ENCODE assay signal across 27 cellular contexts in the genomic region with DNA sequence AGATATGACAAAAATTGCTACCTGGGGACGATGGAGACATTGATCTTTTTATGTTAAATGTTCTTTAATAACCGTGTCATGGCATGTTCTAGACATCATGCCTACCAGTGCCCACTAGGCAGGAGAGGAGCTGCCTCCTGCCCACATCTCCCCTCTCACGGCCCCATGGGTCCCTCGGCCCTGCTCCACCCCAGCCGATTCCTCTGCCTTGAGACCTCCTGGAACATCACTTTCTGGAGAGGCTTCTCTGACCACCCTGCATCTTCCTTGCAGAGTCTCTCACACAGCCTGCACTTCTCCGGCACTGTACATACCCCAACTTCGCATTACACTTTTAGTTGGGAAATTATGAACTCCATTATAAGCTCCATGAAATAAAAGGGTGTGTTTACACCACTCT. TPM values are rescaled to one million over a fixed set of nuclear protein-coding genes. Genes with fewer than 3 reads are reported as not detected.
DNase-seq lines count a peak whose midpoint lies in the region; ATAC-seq, FAIRE-seq and TF ChIP-seq lines count a peak whose summit lies in the region.
"Had no signal": no experiment of that assay in that cellular context is flagged by ENCODE, and none has a peak within 500 bp of the region (broad histone marks: within the 10 kb centered on the region; RNA-seq: fewer than 3 reads in every experiment).

No MANE protein-coding gene starts in this region.

- H3K4me3 Mint-ChIP-seq in brain (no peak overlapping the region), osteocyte (ENCODE audit: unreplicated experiment) (no peak overlapping the region)
- no peak overlapping the region for H3K4me3 Mint-ChIP-seq in stimulated activated naive B cell treated with anti-CD40 and anti-IgM and Interleukin-4, amounts not matched to agents 10 μg/mL and 1 μg/mL and 100 μg/mL, for 72 hours
- H3K4me3 Mint-ChIP-seq: CD14-positive monocyte; CD4-positive, alpha-beta memory T cell; CD8-positive, alpha-beta memory T cell had no signal

- H4K91ac ChIP-seq in H1 (replicated peaks; ENCODE audit: insufficient read length, low read length): no peak overlapping the region

- no peak overlapping the region for H3K27ac ChIP-seq in H1 (ENCODE audit: low read depth, low read length)
- H3K27ac ChIP-seq: BLaER1 had no signal

- no peak overlapping the region for H3K23ac ChIP-seq in H1 (ENCODE audit: insufficient read length)

- peaks cover 4% of the 10 kb centered on the region; the same call in 1 of the 2 replicates for H3K23me2 ChIP-seq in H1 (ENCODE audit: low read depth, low read length)

- H3K79me1 ChIP-seq in H1 (ENCODE audit: low read depth, low read length): no peaks in the 10 kb centered on the region

- H4K5ac ChIP-seq in H1 (ENCODE audit: insufficient read length, low read depth, low read length): no peak overlapping the region

- WGBS in H1 (ENCODE audit: extremely low coverage in 1 of 2, insufficient coverage in 1 of 2, insufficient read length in 1 of 2, insufficient replicate concordance in 2 of 2, low coverage in 1 of 2, low lambda C conversion rate in 2 of 2, missing lambda C conversion rate in 1 of 2), 2 experiments: 80% methylated on average over 7 of the region's 7 CpGs; no CpG with 5 or more reads in 1 of the 2 experiments

- peaks cover 0 to 8% (median 8%) of the 10 kb centered on the region in 5 experiments for H3K9me3 Mint-ChIP-seq in brain
- H3K9me3 Mint-ChIP-seq in osteocyte (ENCODE audit: unreplicated experiment): peaks cover under 1% of the 10 kb centered on the region
- H3K9me3 Mint-ChIP-seq in stimulated activated naive B cell treated with anti-CD40 and anti-IgM and Interleukin-4, amounts not matched to agents 10 μg/mL and 1 μg/mL and 100 μg/mL, for 72 hours: peaks cover 4 to 6% of the 10 kb centered on the region in 2 donors

- no peak for FAIRE-seq in H1 (lab: Jason Lieb, UNC)
- FAIRE-seq: A204.1, GM12892, GM18507 had no signal

- H2BK120ac ChIP-seq in H1 (replicated peaks; ENCODE audit: low read depth, low read length): no peak overlapping the region

- H2BK15ac ChIP-seq in H1 (ENCODE audit: low read length): no peak overlapping the region

- H3K4ac ChIP-seq in H1 (replicated peaks; ENCODE audit: insufficient read length, low read depth, low read length): peak overlapping the region; percentile 25

- no peak overlapping the region for H2AFZ ChIP-seq in H1 (ENCODE audit: low read length)

- H2AK5ac ChIP-seq in H1 (ENCODE audit: low read depth, low read length): no peak overlapping the region

- H3K79me2 ChIP-seq in H1 (ENCODE audit: control insufficient read depth in 1 of 2, insufficient read depth in 2 of 2, low read length in 2 of 2): no peaks in the 10 kb centered on the region

- H4K8ac ChIP-seq in H1 (ENCODE audit: extremely low read depth, insufficient read depth, low read length): no peak overlapping the region

- no peak overlapping the region for H2BK20ac ChIP-seq in H1 (ENCODE audit: low read length)

- no peak for TF ChIP-seq EP300 in H1 (IDR thresholded peaks at IDR 0.05; ENCODE audit: borderline replicate concordance in 1 of 2, low read depth in 2 of 2, low read length in 2 of 2)

- no peak for TF ChIP-seq RAD21 in H1 (IDR thresholded peaks at IDR 0.05 in 1 of 2, conservative IDR thresholded peaks at IDR 0.05 in 1 of 2; ENCODE audit: low read depth in 2 of 2, low read length in 2 of 2)

- H3K27me3 Mint-ChIP-seq in brain (no peaks in the 10 kb centered on the region), osteocyte (ENCODE audit: unreplicated experiment) (peaks cover 5% of the 10 kb centered on the region)
- H3K27me3 Mint-ChIP-seq in stimulated activated naive B cell treated with anti-CD40 and anti-IgM and Interleukin-4, amounts not matched to agents 10 μg/mL and 1 μg/mL and 100 μg/mL, for 72 hours: peaks cover 16 to 18% of the 10 kb centered on the region in 2 donors

- DNase-seq in H1 (ENCODE audit: low read depth in 1 of 2, low spot score in 2 of 2) (no peak), osteocyte (ENCODE audit: extremely low spot score, unreplicated experiment) (peak; percentile 53), sciatic nerve (ENCODE audit: low spot score) (no peak)
- DNase-seq in stimulated activated naive B cell treated with anti-CD40 and anti-IgM and Interleukin-4, amounts not matched to agents 10 μg/mL and 1 μg/mL and 100 μg/mL, for 72 hours: no peak
- DNase-seq: 8988T; ACHN; BE2C; C1 segment of cervical spinal cord; CD4-positive, alpha-beta memory T cell; CD4-positive, CD25-positive, alpha-beta regulatory T cell; CD8-positive, alpha-beta memory T cell; COR-L47; DMS 273 treated with DMSO at 0.1 percent for 48 hours; DMS153; DMS53; DMS79; DND-41; EL; GDM1 had no signal

- no peaks in the 10 kb centered on the region for H4K20me1 ChIP-seq in H1 (replicated peaks in 1 of 2; ENCODE audit: control insufficient read depth in 1 of 2, insufficient read depth in 2 of 2, low read length in 2 of 2)
- H4K20me1 ChIP-seq: BLaER1 had no signal

- H3K27ac Mint-ChIP-seq in brain (peak overlapping the region; percentile 2 to 86 (median 82)), osteocyte (ENCODE audit: unreplicated experiment) (no peak overlapping the region)
- no peak overlapping the region for H3K27ac Mint-ChIP-seq in stimulated activated naive B cell treated with anti-CD40 and anti-IgM and Interleukin-4, amounts not matched to agents 10 μg/mL and 1 μg/mL and 100 μg/mL, for 72 hours
- H3K27ac Mint-ChIP-seq: CD4-positive, alpha-beta memory T cell; CD4-positive, CD25-positive, alpha-beta regulatory T cell had no signal

- no peak overlapping the region for H2BK12ac ChIP-seq in H1 (ENCODE audit: low read depth, low read length)

- H3K18ac ChIP-seq in H1 (ENCODE audit: extremely low read depth, low read length): no peak overlapping the region

- H3K36me3 ChIP-seq in H1 (ENCODE audit: control insufficient read depth in 2 of 4, insufficient read depth in 4 of 4, low read length in 3 of 4): no peaks in the 10 kb centered on the region
- H3K36me3 ChIP-seq: BE2C, BLaER1 had no signal

- H3K56ac ChIP-seq in H1 (replicated peaks; ENCODE audit: insufficient read length, low read depth, low read length): no peak overlapping the region

- no peak for TF ChIP-seq POLR2A in H1 (IDR thresholded peaks at IDR 0.05; ENCODE audit: control extremely low read depth in 1 of 2, low read depth in 2 of 2, low read length in 2 of 2)

- CTCF ChIA-PET in H1 (lab: Charles Lee; ENCODE audit: partially characterized antibody): interaction anchor here (0.5 to 3.3 kb wide), 6 partner anchors 10 to 82 kb away, joined by 3 to 23 read pairs (median 6); no protein-coding TSS in a partner anchor

- H3K9ac ChIP-seq in H1 (replicated peaks in 1 of 4; ENCODE audit: extremely low read depth in 1 of 4, low read depth in 3 of 4, low read length in 3 of 4): no peak overlapping the region
- H3K9ac ChIP-seq: BLaER1 had no signal

- H3K4me1 ChIP-seq in H1 (replicated peaks in 1 of 4; ENCODE audit: control insufficient read depth in 3 of 4, insufficient read depth in 4 of 4, low read length in 3 of 4): peaks cover 0 to 6% (median 0%) of the 10 kb centered on the region in 4 experiments; a peak in 3 of 7 replicates
- H3K4me1 ChIP-seq: BE2C had no signal

- POLR2A ChIA-PET in H1 (lab: Charles Lee; ENCODE audit: partially characterized antibody): no interaction called here

- H3K4me1 Mint-ChIP-seq in brain (peaks cover 21% of the 10 kb centered on the region), osteocyte (ENCODE audit: unreplicated experiment) (no peaks in the 10 kb centered on the region)
- peaks cover 5 to 8% of the 10 kb centered on the region in 2 donors for H3K4me1 Mint-ChIP-seq in stimulated activated naive B cell treated with anti-CD40 and anti-IgM and Interleukin-4, amounts not matched to agents 10 μg/mL and 1 μg/mL and 100 μg/mL, for 72 hours
- H3K4me1 Mint-ChIP-seq: CD14-positive monocyte; CD4-positive, alpha-beta memory T cell; CD4-positive, CD25-positive, alpha-beta regulatory T cell; CD8-positive, alpha-beta memory T cell had no signal

- no peak overlapping the region for H3K14ac ChIP-seq in H1 (ENCODE audit: insufficient read length)

- TF ChIP-seq CTCF in brain (conservative IDR thresholded peaks at IDR 0.05) (no peak), H1 (IDR thresholded peaks at IDR 0.05; ENCODE audit: control extremely low read depth in 1 of 3, insufficient read depth in 1 of 3, low read depth in 1 of 3, low read length in 3 of 3) (no peak), osteocyte (IDR thresholded peaks at IDR 0.05) (no peak)

- no peak overlapping the region for H3K4me2 ChIP-seq in H1 (ENCODE audit: insufficient read depth in 1 of 2, low read depth in 2 of 2, low read length in 2 of 2)
- H3K4me2 ChIP-seq: BLaER1 had no signal

- H3K9me3 ChIP-seq in H1 (ENCODE audit: insufficient read depth in 2 of 2, low read depth in 1 of 2, low read length in 1 of 2): no peaks in the 10 kb centered on the region
- H3K9me3 ChIP-seq: BE2C had no signal

- no peaks in the 10 kb centered on the region for H3K27me3 ChIP-seq in H1 (replicated peaks in 1 of 4; ENCODE audit: control insufficient read depth in 3 of 4, extremely low read depth in 1 of 4, insufficient read depth in 3 of 4, low read length in 3 of 4)
- H3K27me3 ChIP-seq: BLaER1 had no signal

- ATAC-seq in stimulated activated naive B cell treated with anti-CD40 and anti-IgM and Interleukin-4, amounts not matched to agents 10 μg/mL and 1 μg/mL and 100 μg/mL, for 72 hours (replicated peaks): no peak
- ATAC-seq in HG03097 (IDR thresholded peaks at IDR 0.05; ENCODE audit: low FRiP score, unreplicated experiment): no peak
- ATAC-seq in sciatic nerve: no peak
- ATAC-seq: GM12878 had no signal

- H3K36me3 Mint-ChIP-seq in brain (no peaks in the 10 kb centered on the region), osteocyte (ENCODE audit: unreplicated experiment) (no peaks in the 10 kb centered on the region)
- peaks cover 6% of the 10 kb centered on the region in 2 donors for H3K36me3 Mint-ChIP-seq in stimulated activated naive B cell treated with anti-CD40 and anti-IgM and Interleukin-4, amounts not matched to agents 10 μg/mL and 1 μg/mL and 100 μg/mL, for 72 hours
- H3K36me3 Mint-ChIP-seq: CD14-positive monocyte; CD4-positive, CD25-positive, alpha-beta regulatory T cell had no signal

- no peak overlapping the region for H3K4me3 ChIP-seq in H1 (ENCODE audit: extremely low read depth in 1 of 4, insufficient read depth in 2 of 4, low read depth in 3 of 4, low read length in 4 of 4)
- H3K4me3 ChIP-seq: BLaER1, GM12878 had no signal

- no peak overlapping the region for H2BK5ac ChIP-seq in H1 (ENCODE audit: low read depth, low read length)

- intact Hi-C loops in sciatic nerve (cut with DNase I): no loop called here

RNA-seq across cellular contexts. Expression of a gene that starts 16.8 kb away (rescaled TPM):
- polyA plus RNA-seq in brain (ENCODE audit: insufficient read depth, low read depth, low replicate concordance): 0.90 TPM
- 1.5 and 1.7 TPM in 2 replicates for total RNA-seq in H1 (2021; fragmentation: NEBNext Ultra II Directional; extraction: Animal tissue kit (Norgen Biotek cat#: 25700))
- 0.32 and 0.57 TPM in 2 replicates for polyA plus RNA-seq in H1 (2011; rRNA removed)
- polyA plus RNA-seq in H1 (2011; cell fraction: cytosol; rRNA removed): 0.45 TPM
- 0.86 TPM for polyA plus RNA-seq in H1 (2011; cell fraction: nucleus; rRNA removed)
- polyA plus RNA-seq in H1 (2012, experiment 1 of 2): 0.43 to 0.66 TPM (median 0.55 TPM) in 4 replicates
- polyA plus RNA-seq in H1 (2012, experiment 2 of 2): 0.04 TPM
- 0.47 TPM for polyA plus RNA-seq in H1 (2013, experiment 1 of 2)
- 0.44 TPM for polyA plus RNA-seq in H1 (2013, experiment 2 of 2)
- 1.1 and 1.7 TPM in 2 replicates for polyA minus RNA-seq in H1 (2011; rRNA and poly(A)+ RNA removed)
- polyA minus RNA-seq in H1 (2011; cell fraction: cytosol; rRNA and poly(A)+ RNA removed): 0.95 TPM
- 1.3 TPM for polyA minus RNA-seq in H1 (2011; cell fraction: nucleus; rRNA and poly(A)+ RNA removed)
- total RNA-seq in osteocyte: 1.4 and 1.5 TPM in 2 replicates
- total RNA-seq in sciatic nerve: 4.4 TPM
- total RNA-seq: CD4-positive, CD25-positive, alpha-beta regulatory T cell had no signal
- polyA plus RNA-seq: CD14-positive monocyte had no signal

Comparison
In these comparisons a context has a peak if more than half of its experiments do, and no peak if none do; other contexts are left out.
1. H3K27ac Mint-ChIP-seq: peak in brain (5 of 5); none in osteocyte (single experiment) and stimulated activated naive B cell treated with anti-CD40 and anti-IgM and Interleukin-4, amounts not matched to agents 10 μg/mL and 1 μg/mL and 100 μg/mL, for 72 hours (single experiment).